In the genomic region with DNA sequence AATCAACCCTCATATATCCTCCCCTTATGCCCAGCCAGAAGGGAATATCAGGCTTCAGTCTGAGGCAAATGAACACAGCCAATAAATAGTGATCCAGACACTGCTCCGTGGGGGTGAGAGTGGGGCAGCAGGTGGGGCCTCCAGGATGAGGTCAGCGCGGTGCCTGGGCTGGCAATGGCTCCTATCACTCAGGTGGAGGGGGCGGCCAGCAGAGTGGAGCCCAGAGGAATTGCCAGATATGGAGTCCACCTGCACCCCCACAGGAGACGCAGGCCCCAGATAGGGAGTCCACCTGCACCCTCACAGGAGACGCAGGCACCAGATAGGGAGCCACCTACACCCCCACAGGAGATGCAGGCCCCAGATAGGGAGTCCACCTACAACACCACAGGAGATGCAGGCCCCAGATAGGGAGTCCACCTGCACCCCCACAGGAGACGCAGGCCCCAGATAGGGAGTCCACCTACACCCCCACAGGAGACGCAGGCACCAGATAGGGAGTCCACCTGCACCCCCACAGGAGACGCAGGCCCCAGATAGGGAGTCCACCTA, we compare ENCODE assay signal across 1 cellular context.
TF ChIP-seq lines count a peak whose summit lies in the region.

No MANE protein-coding gene starts in this region.

TF ChIP-seq in HepG2, 621 proteins besides CTCF, POLR2A, EP300 and RAD21 (continued from another document):
- TF ChIP-seq, protein P1, sequence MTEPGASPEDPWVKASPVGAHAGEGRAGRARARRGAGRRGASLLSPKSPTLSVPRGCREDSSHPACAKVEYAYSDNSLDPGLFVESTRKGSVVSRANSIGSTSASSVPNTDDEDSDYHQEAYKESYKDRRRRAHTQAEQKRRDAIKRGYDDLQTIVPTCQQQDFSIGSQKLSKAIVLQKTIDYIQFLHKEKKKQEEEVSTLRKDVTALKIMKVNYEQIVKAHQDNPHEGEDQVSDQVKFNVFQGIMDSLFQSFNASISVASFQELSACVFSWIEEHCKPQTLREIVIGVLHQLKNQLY (CRISPR knock-in tag; IDR thresholded peaks at IDR 0.05), result no peak
- TF ChIP-seq MAFG (CRISPR knock-in tag; IDR thresholded peaks at IDR 0.05) (no peak), ZNF891 (CRISPR knock-in tag; IDR thresholded peaks at IDR 0.05) (no peak), RCOR2 (CRISPR knock-in tag; IDR thresholded peaks at IDR 0.05) (no peak)
